8 cellular contexts compared by ENCODE assay signal in genomic region chr3:142445816-142446254, GRCh38. TPM values are rescaled to one million over a fixed set of nuclear protein-coding genes. Genes with fewer than 3 reads are reported as not detected.
DNase-seq lines count a peak whose midpoint lies in the region; ATAC-seq and TF ChIP-seq lines count a peak whose summit lies in the region.

No MANE protein-coding gene starts in this region.

- peaks cover 58% of the 10 kb centered on the region for H3K79me2 ChIP-seq in ACC112 (ENCODE audit: control insufficient read depth, insufficient read depth, low read length, unreplicated experiment)

- H3K27ac ChIP-seq in ACC112 (ENCODE audit: low read depth, low read length): peak overlapping the region; percentile 94

- no peak overlapping the region for H2AFZ ChIP-seq in ACC112 (ENCODE audit: low read length, unreplicated experiment)

- no peaks in the 10 kb centered on the region for H3K9me3 ChIP-seq in T-helper 17 cell (ENCODE audit: control insufficient read depth, low read length, poor library complexity, severe bottlenecking)

- H3K36me3 ChIP-seq in ACC112 (ENCODE audit: insufficient read depth, low read length): no peaks in the 10 kb centered on the region

- DNase-seq in T-helper 17 cell (no peak), fibroblast of pulmonary artery (ENCODE audit: low read depth) (peak; percentile 22), nucleus accumbens (lab: John Stamatoyannopoulos, UW) (no peak), NCI-H1436 (lab: John Stamatoyannopoulos, UW) (no peak)
- peak; percentile 49 for DNase-seq in stimulated activated CD4-positive, alpha-beta T cell treated with anti-CD3 and anti-CD28 coated beads, Interleukin-4, amount 100 ng/mL, for 24 hours

- no peaks in the 10 kb centered on the region for H3K27me3 Mint-ChIP-seq in T-helper 17 cell

- peak overlapping the region; percentile 98 for H3K4me3 Mint-ChIP-seq in T-helper 17 cell

- H3K27me3 ChIP-seq in ACC112 (ENCODE audit: insufficient read depth, low read length): no peaks in the 10 kb centered on the region

- ATAC-seq in GM18907 (IDR thresholded peaks at IDR 0.05; ENCODE audit: unreplicated experiment) (peak; percentile 52), HG03108 (IDR thresholded peaks at IDR 0.05; ENCODE audit: unreplicated experiment) (peak; percentile 52), T-helper 17 cell (no peak)

- H3K4me3 ChIP-seq in ACC112 (ENCODE audit: low read depth, low read length) (peak overlapping the region; percentile 99), fibroblast of pulmonary artery (replicated peaks; ENCODE audit: low read depth, low read length) (peak overlapping the region; percentile 97)

- peak overlapping the region; percentile 100 for H3K27ac Mint-ChIP-seq in T-helper 17 cell

- peaks cover 12% of the 10 kb centered on the region for H3K4me1 ChIP-seq in ACC112 (ENCODE audit: control insufficient read depth, insufficient read depth, low read length, unreplicated experiment)

- TF ChIP-seq CTCF in fibroblast of pulmonary artery (IDR thresholded peaks at IDR 0.05; ENCODE audit: low read length, missing control alignments): no peak

- peaks cover 41% of the 10 kb centered on the region for H3K4me1 Mint-ChIP-seq in T-helper 17 cell

- H3K36me3 Mint-ChIP-seq in T-helper 17 cell (ENCODE audit: low read depth): peaks cover 3% of the 10 kb centered on the region

RNA-seq across cellular contexts. Expression of gene XRN1, which starts 2.0 kb away (rescaled TPM):
- total RNA-seq in T-helper 17 cell: 10 to 100 TPM; 77.3 to 94.6 TPM

Comparison
In these comparisons a context has a peak if more than half of its experiments do, and no peak if none do; other contexts are left out.
1. DNase-seq: peak in fibroblast of pulmonary artery (single experiment) and stimulated activated CD4-positive, alpha-beta T cell treated with anti-CD3 and anti-CD28 coated beads, Interleukin-4, amount 100 ng/mL, for 24 hours (single experiment); none in T-helper 17 cell (0 of 3), nucleus accumbens (0 of 56) and NCI-H1436 (single experiment).